Comparison of ENCODE assay signal across 8 cellular contexts in the genomic region with DNA sequence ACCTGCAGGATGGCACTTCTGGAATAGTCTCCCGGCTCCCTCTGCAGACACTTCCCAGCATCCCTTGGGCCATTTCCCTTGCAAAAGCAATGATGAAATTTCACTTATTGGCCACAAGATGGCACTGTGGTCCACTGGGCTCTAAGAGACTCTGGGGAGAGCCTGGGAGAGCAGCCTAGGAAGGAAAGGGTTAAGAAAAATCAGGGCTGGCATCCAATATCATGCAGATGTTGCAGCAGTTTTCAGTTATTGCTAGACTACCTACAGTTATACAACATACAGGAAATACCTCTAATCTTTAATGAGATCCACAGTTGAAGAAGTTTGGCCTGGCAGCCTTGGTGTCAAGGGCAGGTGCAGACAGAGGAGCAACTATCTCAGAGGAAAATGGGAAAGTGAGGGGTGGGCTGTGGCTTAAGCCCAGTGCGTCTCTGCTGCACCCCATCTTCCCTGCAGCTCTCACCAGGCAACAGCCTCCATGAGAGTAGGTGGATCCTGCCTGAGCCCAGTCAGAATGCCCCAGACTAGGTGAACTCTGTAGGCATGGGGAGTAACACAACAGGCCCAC.
DNase-seq lines count a peak whose midpoint lies in the region; ATAC-seq and TF ChIP-seq lines count a peak whose summit lies in the region.

No MANE protein-coding gene starts in this region.

- H3K4me1 Mint-ChIP-seq in Calu3 (ENCODE audit: low read depth, unreplicated experiment): no peaks in the 10 kb centered on the region
- peaks cover 24% of the 10 kb centered on the region for H3K4me1 Mint-ChIP-seq in activated CD8-positive, alpha-beta T cell treated with anti-CD3 and anti-CD28 coated beads for 36 hours (ENCODE audit: low read depth)

- intact Hi-C loops in Calu3 (cut with micrococcal nuclease; ENCODE audit: unreplicated experiment) (no loop called here), left ventricle myocardium superior (cut with micrococcal nuclease) (no loop called here)
- intact Hi-C loops in activated CD8-positive, alpha-beta T cell treated with anti-CD3 and anti-CD28 coated beads for 36 hours (cut with micrococcal nuclease): no loop called here

- POLR2A ChIA-PET in activated CD8-positive, alpha-beta T cell treated with anti-CD3 and anti-CD28 coated beads for 36 hours (lab: Charles Lee): interaction anchor here (1.0 kb wide), 1 partner anchor 11 kb away, joined by 3 read pairs; no protein-coding TSS in a partner anchor

- peak; percentile 51 for DNase-seq in Calu3
- peak; percentile 44 for DNase-seq in NCI-H2081 treated with DMSO at 0.1 percent for 48 hours (lab: John Stamatoyannopoulos, UW)
- peak; percentile 51 for DNase-seq in activated CD8-positive, alpha-beta T cell treated with anti-CD3 and anti-CD28 coated beads for 36 hours
- no peak for DNase-seq in left ventricle myocardium superior
- peak; percentile 54 for DNase-seq in skeletal muscle cell (ENCODE audit: low read depth)
- DNase-seq in activated gamma-delta T cell (lab: John Stamatoyannopoulos, UW): no peak

- no peaks in the 10 kb centered on the region for H3K36me3 Mint-ChIP-seq in Calu3 (ENCODE audit: insufficient read depth, unreplicated experiment)
- no peaks in the 10 kb centered on the region for H3K36me3 Mint-ChIP-seq in activated CD8-positive, alpha-beta T cell treated with anti-CD3 and anti-CD28 coated beads for 36 hours (ENCODE audit: low read depth)

- no peak overlapping the region for H3K4me3 Mint-ChIP-seq in Calu3 (ENCODE audit: low read depth, unreplicated experiment)
- no peak overlapping the region for H3K4me3 Mint-ChIP-seq in activated CD8-positive, alpha-beta T cell treated with anti-CD3 and anti-CD28 coated beads for 36 hours

- TF ChIP-seq CTCF in Calu3 (IDR thresholded peaks at IDR 0.05; ENCODE audit: unreplicated experiment): peak; percentile 54
- peak; percentile 78 for TF ChIP-seq CTCF in activated CD8-positive, alpha-beta T cell treated with anti-CD3 and anti-CD28 coated beads for 36 hours (IDR thresholded peaks at IDR 0.05)

- CTCF ChIA-PET in Calu3 (lab: Charles Lee): interaction anchor here (0.5 to 1.3 kb wide), 2 partner anchors 54 to 158 kb away, joined by 3 to 4 read pairs; no protein-coding TSS in a partner anchor
- CTCF ChIA-PET in activated CD8-positive, alpha-beta T cell treated with anti-CD3 and anti-CD28 coated beads for 36 hours (lab: Charles Lee): interaction anchor here (0.6 to 7.9 kb wide), 20 partner anchors 10 to 382 kb away, joined by 3 to 101 read pairs (median 4); no protein-coding TSS in a partner anchor

- H3K9me3 Mint-ChIP-seq in Calu3 (ENCODE audit: low read depth, unreplicated experiment): no peaks in the 10 kb centered on the region
- H3K9me3 Mint-ChIP-seq in activated CD8-positive, alpha-beta T cell treated with anti-CD3 and anti-CD28 coated beads for 36 hours: no peaks in the 10 kb centered on the region

- no peak overlapping the region for H3K4me3 ChIP-seq in skeletal muscle cell (ENCODE audit: low read depth, low read length)

- H3K27ac Mint-ChIP-seq in Calu3 (ENCODE audit: unreplicated experiment): no peak overlapping the region
- no peak overlapping the region for H3K27ac Mint-ChIP-seq in activated CD8-positive, alpha-beta T cell treated with anti-CD3 and anti-CD28 coated beads for 36 hours

- peak; percentile 89 for ATAC-seq in GM18907 (IDR thresholded peaks at IDR 0.05; ENCODE audit: unreplicated experiment)
- ATAC-seq in HG03064 (IDR thresholded peaks at IDR 0.05; ENCODE audit: low read depth, unreplicated experiment): peak; percentile 97
- ATAC-seq in activated CD8-positive, alpha-beta T cell treated with anti-CD3 and anti-CD28 coated beads for 36 hours: peak; percentile 81
- ATAC-seq in left ventricle myocardium superior: peak; percentile 68

- no TSS peak for BruUV-seq in Calu3 (replicated peaks; lab: Mats Ljungman, UMichigan)

- H3K27me3 Mint-ChIP-seq in Calu3 (ENCODE audit: unreplicated experiment): peaks cover 14% of the 10 kb centered on the region
- peaks cover 4% of the 10 kb centered on the region for H3K27me3 Mint-ChIP-seq in activated CD8-positive, alpha-beta T cell treated with anti-CD3 and anti-CD28 coated beads for 36 hours

Comparison
In these comparisons a context has a peak if more than half of its experiments do, and no peak if none do; other contexts are left out.
1. DNase-seq: peak in Calu3 (single experiment), NCI-H2081 treated with DMSO at 0.1 percent for 48 hours (single experiment), activated CD8-positive, alpha-beta T cell treated with anti-CD3 and anti-CD28 coated beads for 36 hours (single experiment) and skeletal muscle cell (single experiment); none in left ventricle myocardium superior (single experiment) and activated gamma-delta T cell (single experiment).
2. Peak in every context shown above with its lines, with median percentiles within 50 percentile points of each other: ATAC-seq.